In the genomic region with DNA sequence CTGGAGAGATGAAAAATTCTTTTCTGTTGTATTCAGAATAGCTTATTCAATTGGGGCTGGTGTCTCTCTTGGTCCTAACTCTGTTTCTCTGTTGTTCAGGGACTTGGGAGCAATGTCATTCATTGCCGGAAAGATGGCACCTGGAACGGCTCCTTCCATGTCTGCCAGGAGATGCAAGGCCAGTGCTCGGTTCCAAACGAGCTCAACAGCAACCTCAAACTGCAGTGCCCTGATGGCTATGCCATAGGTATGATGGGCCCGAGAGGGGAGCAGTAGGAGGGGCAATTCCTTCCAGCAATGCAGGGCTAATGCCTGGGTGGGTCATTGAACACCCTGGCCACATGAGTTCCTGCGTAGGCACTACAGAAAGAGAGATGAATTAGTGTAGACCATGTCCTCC, we compare ENCODE assay signal across 25 cellular contexts.
"Had no signal": no experiment of that assay in that cellular context is flagged by ENCODE, and none has a peak within 500 bp of the region (broad histone marks: within the 10 kb centered on the region; RNA-seq: fewer than 3 reads in every experiment).

No MANE protein-coding gene starts in this region.

- H3K4me3 Mint-ChIP-seq: dendritic cell treated with granulocyte-macrophage colony-stimulating factor and Interleukin-4, amounts not matched to agents 40 ng/mL and 50 ng/mL, for 4 days; effector memory CD8-positive, alpha-beta T cell; endodermal cell had no signal

- ATAC-seq: effector memory CD8-positive, alpha-beta T cell; esophagus mucosa; foreskin keratinocyte; gastrocnemius medialis; gastroesophageal sphincter; heart left ventricle; heart right ventricle had no signal

- H3K9me3 Mint-ChIP-seq: dendritic cell treated with granulocyte-macrophage colony-stimulating factor and Interleukin-4, amounts not matched to agents 40 ng/mL and 50 ng/mL, for 4 days; effector memory CD8-positive, alpha-beta T cell; endodermal cell had no signal

- DNase-seq: colonic mucosa; cortex of kidney; dermis blood vessel endothelial cell; dorsolateral prefrontal cortex; effector CD4-positive, alpha-beta T cell; effector CD8-positive, alpha-beta T cell; effector memory CD4-positive, alpha-beta T cell; effector memory CD8-positive, alpha-beta T cell; endodermal cell; erythroblast; esophagus squamous epithelium; foreskin fibroblast; foreskin keratinocyte; foreskin melanocyte; gastrocnemius medialis; glutamatergic neuron; head of caudate nucleus; heart left ventricle; heart right ventricle had no signal

- H3K4me3 ChIP-seq: colonic mucosa, coronary artery, dorsolateral prefrontal cortex, esophagus muscularis mucosa, esophagus squamous epithelium, gastrocnemius medialis, gastroesophageal sphincter, heart left ventricle, heart right ventricle had no signal

- H3K27ac Mint-ChIP-seq: dendritic cell treated with granulocyte-macrophage colony-stimulating factor and Interleukin-4, amounts not matched to agents 40 ng/mL and 50 ng/mL, for 4 days; effector memory CD8-positive, alpha-beta T cell; endodermal cell had no signal

- H3K27ac ChIP-seq: colonic mucosa, coronary artery, dorsolateral prefrontal cortex, epithelial cell of prostate, esophagus muscularis mucosa, esophagus squamous epithelium, foreskin keratinocyte, gastrocnemius medialis, gastroesophageal sphincter, heart left ventricle, heart right ventricle had no signal

- H3K27me3 Mint-ChIP-seq: dendritic cell treated with granulocyte-macrophage colony-stimulating factor and Interleukin-4, amounts not matched to agents 40 ng/mL and 50 ng/mL, for 4 days; effector memory CD8-positive, alpha-beta T cell had no signal

- H3K27me3 ChIP-seq: colonic mucosa, dorsolateral prefrontal cortex, esophagus muscularis mucosa, esophagus squamous epithelium, gastrocnemius medialis, gastroesophageal sphincter, heart left ventricle, heart right ventricle had no signal

- H3K4me1 ChIP-seq: colonic mucosa, foreskin keratinocyte had no signal

- H3K36me3 ChIP-seq: colonic mucosa, esophagus muscularis mucosa, gastrocnemius medialis, gastroesophageal sphincter, heart right ventricle had no signal

- H3K9me3 ChIP-seq: colonic mucosa, esophagus muscularis mucosa, esophagus squamous epithelium, gastrocnemius medialis, gastroesophageal sphincter, heart left ventricle, heart right ventricle had no signal
